1 cellular context compared by ENCODE assay signal in the genomic region with DNA sequence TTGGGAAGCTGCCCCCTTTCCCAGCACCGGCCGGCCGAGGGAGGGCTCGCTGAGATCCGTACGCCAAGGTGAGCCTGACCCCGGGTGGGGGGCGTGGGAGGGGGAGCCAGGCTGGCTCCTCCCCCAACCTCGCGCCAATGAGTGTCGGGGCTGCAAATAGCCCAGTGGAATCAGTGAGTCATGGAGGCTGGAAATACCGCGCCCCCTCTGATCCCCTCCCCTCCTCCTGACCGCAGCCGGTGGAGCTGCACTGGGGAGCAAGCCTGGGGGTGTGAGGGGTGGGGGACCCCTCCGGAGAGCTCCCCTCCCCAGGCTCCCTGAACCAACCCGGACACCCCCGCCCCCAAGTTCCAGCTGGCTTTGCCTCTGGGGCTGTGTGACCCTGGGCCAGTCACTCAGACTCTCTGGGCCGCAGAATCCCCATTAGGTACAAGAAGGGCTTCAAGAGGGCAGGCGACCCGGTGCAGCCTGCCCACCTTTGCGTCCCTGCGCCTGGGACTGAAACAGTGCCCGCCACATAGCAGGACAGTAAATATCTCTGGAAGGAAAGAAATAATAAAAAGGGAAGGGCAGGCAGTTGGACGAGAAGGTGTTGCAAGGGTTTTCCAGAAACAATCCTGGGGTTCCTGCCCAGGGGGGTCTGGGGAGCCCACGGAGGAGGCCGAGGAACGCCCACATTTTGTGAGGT.
A peak's percentile ranks its signal among the peaks of the same experiment; 100 is the strongest.
TF ChIP-seq lines count a peak whose summit lies in the region.

No MANE protein-coding gene starts in this region.

TF ChIP-seq in endothelial cell of umbilical vein, 7 proteins besides CTCF, POLR2A, EP300 and RAD21 (continued from another document):
- TF ChIP-seq FOS (IDR thresholded peaks at IDR 0.05; ENCODE audit: borderline replicate concordance, insufficient read depth, low read length): peak; percentile 30
